8 cellular contexts compared by ENCODE assay signal in the genomic region with DNA sequence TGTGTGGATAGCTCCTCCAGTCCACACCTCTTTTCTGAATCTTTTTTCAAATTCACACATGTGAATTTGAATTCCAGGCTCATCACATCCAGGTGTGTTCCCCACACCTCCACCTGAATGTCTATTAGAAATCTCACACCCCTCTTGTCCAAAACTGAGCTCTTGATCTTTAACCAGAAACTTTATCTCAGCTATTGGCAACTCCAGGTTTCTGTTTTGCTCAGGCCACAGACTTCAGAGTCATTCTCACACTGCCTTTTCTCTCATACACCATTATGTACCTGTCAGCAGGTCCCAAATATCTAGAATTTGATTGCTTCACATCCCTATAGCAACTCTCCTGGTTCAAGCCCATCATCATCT. TPM values are rescaled to one million over a fixed set of nuclear protein-coding genes. Genes with fewer than 3 reads are reported as not detected.
A peak's percentile ranks its signal among the peaks of the same experiment; 100 is the strongest.
DNase-seq lines count a peak whose midpoint lies in the region; ATAC-seq, FAIRE-seq and TF ChIP-seq lines count a peak whose summit lies in the region.
"Had no signal": no experiment of that assay in that cellular context is flagged by ENCODE, and none has a peak within 500 bp of the region (broad histone marks: within the 10 kb centered on the region; RNA-seq: fewer than 3 reads in every experiment).

No MANE protein-coding gene starts in this region.

- no peak for TF ChIP-seq POLR2A in spleen (IDR thresholded peaks at IDR 0.05)

- intact Hi-C loops in spleen (cut with DNase I; ENCODE audit: low total_unique reads), result no loop called here

- H3K27ac ChIP-seq in spleen, result peak overlapping the region in 7 of 8 donors; percentile 43 to 77 (median 66)

- peak; percentile 56 for ATAC-seq in GM19043 (IDR thresholded peaks at IDR 0.05; ENCODE audit: low read depth, unreplicated experiment)
- peak; percentile 61 for ATAC-seq in HG02678 (IDR thresholded peaks at IDR 0.05; ENCODE audit: unreplicated experiment)
- ATAC-seq in HG03565 (IDR thresholded peaks at IDR 0.05; ENCODE audit: unreplicated experiment), result peak; percentile 48
- ATAC-seq: Panc1 had no signal

- TF ChIP-seq CTCF in spleen (IDR thresholded peaks at IDR 0.05 in 8 of 11, conservative IDR thresholded peaks at IDR 0.05 in 3 of 11), result no peak

- no peaks in the 10 kb centered on the region for H3K9me3 ChIP-seq in spleen

- FAIRE-seq in RCC 7860 (lab: Jason Lieb, UNC), result no peak

- no peaks in the 10 kb centered on the region for H3K27me3 ChIP-seq in spleen (replicated peaks in 1 of 7)

- no peak overlapping the region for H3K4me3 ChIP-seq in spleen

- H3K4me1 ChIP-seq in spleen, result peaks cover 0 to 65% (median 26%) of the 10 kb centered on the region in 6 donors

- no peaks in the 10 kb centered on the region for H3K36me3 ChIP-seq in spleen

- DNase-seq in spleen (no peak), EL (no peak), RCC 7860 (ENCODE audit: low spot score) (no peak), iPS-NIHi7 (ENCODE audit: extremely low spot score) (no peak)

RNA-seq across cellular contexts. Expression of gene NIPSNAP3B, which starts 11.6 kb away (rescaled TPM):
- total RNA-seq in spleen, result 1 to 10 TPM; 1.9 to 4.8 (median 4.3) TPM
- polyA plus RNA-seq in spleen, result 1 to 10 TPM; 2.2 to 3.3 (median 2.8) TPM

RNA-seq across cellular contexts. Expression of gene NIPSNAP3A, which starts 28.1 kb away (rescaled TPM):
- total RNA-seq in spleen, result 10 to 100 TPM; 20.8 to 28.5 (median 23.8) TPM
- 10 to 100 TPM; 17.2 to 27.9 (median 23.0) TPM for polyA plus RNA-seq in spleen
